8 cellular contexts compared by ENCODE assay signal in the genomic region with DNA sequence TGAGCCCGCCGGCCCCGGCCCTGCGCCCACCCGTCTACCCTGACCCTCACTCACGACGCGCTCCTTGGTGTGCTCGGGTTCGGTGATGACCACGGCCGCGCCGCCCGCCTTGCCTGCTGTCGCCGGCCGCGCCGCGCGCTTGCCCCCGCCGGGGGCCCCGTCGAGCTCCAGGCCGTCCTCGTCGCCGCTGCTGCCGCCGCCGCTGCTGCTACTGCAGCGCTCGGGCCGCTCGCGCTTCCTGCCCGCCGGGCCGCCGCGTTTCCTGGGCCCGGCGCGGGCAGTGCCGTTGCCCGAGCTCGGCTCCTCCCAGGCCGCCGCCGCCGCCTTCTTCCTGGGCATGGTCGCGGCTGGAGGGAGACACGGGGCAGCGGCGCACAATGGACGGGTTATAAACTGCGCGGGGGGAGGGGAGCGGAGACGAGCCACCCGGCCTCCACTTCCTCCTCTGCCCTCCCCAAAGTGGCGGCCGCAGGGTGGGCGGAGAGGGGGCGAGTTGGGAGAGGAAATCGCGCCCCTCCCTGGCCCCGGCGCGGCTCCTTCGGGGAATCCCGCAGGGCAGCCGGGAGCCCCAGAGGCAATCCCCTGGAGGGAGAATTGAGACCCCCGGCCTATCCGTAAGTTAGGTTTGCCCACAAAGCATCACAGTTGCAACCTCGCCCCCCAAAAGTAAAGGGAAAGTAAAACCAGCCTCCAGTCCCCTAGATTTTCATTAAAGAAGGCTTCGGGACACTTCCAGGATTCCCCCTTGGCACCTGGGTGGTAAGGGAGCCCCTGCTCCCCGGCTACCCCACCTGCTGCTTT. TPM values are rescaled to one million over a fixed set of nuclear protein-coding genes. Genes with fewer than 3 reads are reported as not detected.
DNase-seq lines count a peak whose midpoint lies in the region; ATAC-seq, FAIRE-seq and TF ChIP-seq lines count a peak whose summit lies in the region.

No MANE protein-coding gene starts in this region.

- H3K36me3 ChIP-seq in Peyer's patch, result no peaks in the 10 kb centered on the region

- ATAC-seq in A549, result peak; percentile 45 to 67
- ATAC-seq in HG03460 (IDR thresholded peaks at IDR 0.05; ENCODE audit: unreplicated experiment), result peak; percentile 48
- peak; percentile 52 for ATAC-seq in activated T-helper 17 cell treated with anti-CD3 and anti-CD28 coated beads, Interleukin-2, amount 50 U/mL, for 72 hours (replicated peaks)
- peak; percentile 68 for ATAC-seq in stimulated activated naive CD8-positive, alpha-beta T cell treated with anti-CD3 and anti-CD28 coated beads, Interleukin-15, amount 100 ng/mL, for 72 hours

- H3K9me3 ChIP-seq in A549 (no peaks in the 10 kb centered on the region), Peyer's patch (no peaks in the 10 kb centered on the region)

- H3K9me3 Mint-ChIP-seq in activated T-helper 17 cell treated with anti-CD3 and anti-CD28 coated beads, Interleukin-2, amount 50 U/mL, for 72 hours, result no peaks in the 10 kb centered on the region
- no peaks in the 10 kb centered on the region for H3K9me3 Mint-ChIP-seq in nephron
- no peaks in the 10 kb centered on the region for H3K9me3 Mint-ChIP-seq in stimulated activated naive CD8-positive, alpha-beta T cell treated with anti-CD3 and anti-CD28 coated beads, Interleukin-15, amount 100 ng/mL, for 72 hours

- no peaks in the 10 kb centered on the region for H3K27me3 ChIP-seq in Peyer's patch

- WGBS in A549 (ENCODE audit: missing lambda C conversion rate), result 0% methylated on average over 3 of the region's 81 CpGs

- no peak for TF ChIP-seq CTCF in A549 (IDR thresholded peaks at IDR 0.05)
- TF ChIP-seq CTCF in Peyer's patch (IDR thresholded peaks at IDR 0.05), result no peak
- no peak for TF ChIP-seq CTCF in fibroblast of pulmonary artery (IDR thresholded peaks at IDR 0.05; ENCODE audit: low read length, missing control alignments)
- TF ChIP-seq CTCF in nephron (IDR thresholded peaks at IDR 0.05; ENCODE audit: unreplicated experiment in 3 of 3), result no peak

- CTCF ChIA-PET in A549 (lab: Yijun Ruan, JAX), result interaction anchor here (0.6 to 2.6 kb wide), 6 partner anchors 9 to 449 kb away, joined by 3 to 11 read pairs (median 4); no protein-coding TSS in a partner anchor

- DNase-seq in A549 (ENCODE audit: low read depth in 1 of 2, low spot score in 1 of 2), result peak in 1 of 2 experiments; percentile 61
- DNase-seq in Peyer's patch, result peak; percentile 82 to 89 (median 87)
- DNase-seq in fibroblast of pulmonary artery (ENCODE audit: low read depth), result peak; percentile 52
- peak; percentile 89 to 91 for DNase-seq in stimulated activated naive CD8-positive, alpha-beta T cell treated with anti-CD3 and anti-CD28 coated beads, Interleukin-15, amount 100 ng/mL, for 72 hours

- TF ChIP-seq RAD21 in A549 (conservative IDR thresholded peaks at IDR 0.05 in 1 of 2, IDR thresholded peaks at IDR 0.05 in 1 of 2), result no peak

- TF ChIP-seq POLR2A in A549 (IDR thresholded peaks at IDR 0.05; ENCODE audit: low read length) (peak; percentile 15; the same call in 1 of the 2 replicates), GM18526 (IDR thresholded peaks at IDR 0.05; ENCODE audit: extremely low read depth, insufficient read length) (peak; percentile 60), Peyer's patch (IDR thresholded peaks at IDR 0.05) (peak in 1 of 2 donors; percentile 19)

- H3K4me1 ChIP-seq in A549, result peaks cover 45% of the 10 kb centered on the region
- H3K4me1 ChIP-seq in Peyer's patch, result peaks cover 0 to 18% (median 11%) of the 10 kb centered on the region in 4 donors

- H3K4me3 Mint-ChIP-seq in activated T-helper 17 cell treated with anti-CD3 and anti-CD28 coated beads, Interleukin-2, amount 50 U/mL, for 72 hours, result peak overlapping the region; percentile 88
- peak overlapping the region; percentile 91 to 98 (median 97) for H3K4me3 Mint-ChIP-seq in nephron
- peak overlapping the region; percentile 89 to 98 for H3K4me3 Mint-ChIP-seq in stimulated activated naive CD8-positive, alpha-beta T cell treated with anti-CD3 and anti-CD28 coated beads, Interleukin-15, amount 100 ng/mL, for 72 hours

- no peaks in the 10 kb centered on the region for H3K27me3 Mint-ChIP-seq in activated T-helper 17 cell treated with anti-CD3 and anti-CD28 coated beads, Interleukin-2, amount 50 U/mL, for 72 hours
- peaks cover 21% of the 10 kb centered on the region for H3K27me3 Mint-ChIP-seq in nephron (ENCODE audit: low read depth)
- H3K27me3 Mint-ChIP-seq in stimulated activated naive CD8-positive, alpha-beta T cell treated with anti-CD3 and anti-CD28 coated beads, Interleukin-15, amount 100 ng/mL, for 72 hours, result peaks cover 5% of the 10 kb centered on the region

- no peaks in the 10 kb centered on the region for H3K4me1 Mint-ChIP-seq in activated T-helper 17 cell treated with anti-CD3 and anti-CD28 coated beads, Interleukin-2, amount 50 U/mL, for 72 hours
- H3K4me1 Mint-ChIP-seq in nephron, result peaks cover 22% of the 10 kb centered on the region
- peaks cover 60% of the 10 kb centered on the region for H3K4me1 Mint-ChIP-seq in stimulated activated naive CD8-positive, alpha-beta T cell treated with anti-CD3 and anti-CD28 coated beads, Interleukin-15, amount 100 ng/mL, for 72 hours

- H3K27ac Mint-ChIP-seq in activated T-helper 17 cell treated with anti-CD3 and anti-CD28 coated beads, Interleukin-2, amount 50 U/mL, for 72 hours, result peak overlapping the region; percentile 91
- peak overlapping the region; percentile 93 to 98 (median 97) for H3K27ac Mint-ChIP-seq in nephron
- peak overlapping the region; percentile 96 to 100 for H3K27ac Mint-ChIP-seq in stimulated activated naive CD8-positive, alpha-beta T cell treated with anti-CD3 and anti-CD28 coated beads, Interleukin-15, amount 100 ng/mL, for 72 hours

- POLR2A ChIA-PET in A549 (lab: Yijun Ruan, JAX), result interaction anchor here (1.1 to 1.9 kb wide), 3 partner anchors 14 to 113 kb away, joined by 3 to 6 read pairs (median 3); no protein-coding TSS in a partner anchor

- no peak for TF ChIP-seq EP300 in A549 (IDR thresholded peaks at IDR 0.05)

- H3K4me3 ChIP-seq in A549 (peak overlapping the region; percentile 98), Peyer's patch (peak overlapping the region; percentile 65 to 96 (median 79)), fibroblast of pulmonary artery (replicated peaks; ENCODE audit: low read depth, low read length) (peak overlapping the region; percentile 87)

- H3K36me3 Mint-ChIP-seq in activated T-helper 17 cell treated with anti-CD3 and anti-CD28 coated beads, Interleukin-2, amount 50 U/mL, for 72 hours (ENCODE audit: low read depth), result peaks cover 49% of the 10 kb centered on the region
- H3K36me3 Mint-ChIP-seq in nephron (ENCODE audit: low read depth), result peaks cover 18% of the 10 kb centered on the region

- peak overlapping the region; percentile 97 to 99 for H3K27ac ChIP-seq in A549
- H3K27ac ChIP-seq in Peyer's patch, result peak overlapping the region; percentile 86 to 94 (median 90)

- no peak for FAIRE-seq in A549 (lab: Jason Lieb, UNC)

- H3K4me2 ChIP-seq in A549, result peak overlapping the region; percentile 94

TF ChIP-seq in A549, 52 proteins besides CTCF, POLR2A, EP300 and RAD21:
- TF ChIP-seq HOXA7 (CRISPR knock-in tag; IDR thresholded peaks at IDR 0.05), result no peak
- 0 out of 2 replicates have a peak, but pooled peaks have one; percentile 21 for TF ChIP-seq HOXB5 (CRISPR knock-in tag; IDR thresholded peaks at IDR 0.05)
- peak in 1 of 2 experiments; percentile 42; a peak in 3 of 5 replicates for TF ChIP-seq JUN (IDR thresholded peaks at IDR 0.05)
- no peak for TF ChIP-seq ZNF302 (CRISPR knock-in tag; IDR thresholded peaks at IDR 0.05)
- TF ChIP-seq TP53 (CRISPR knock-in tag; IDR thresholded peaks at IDR 0.05), result peak; percentile 25; the same call in 1 of the 2 replicates

RNA-seq across cellular contexts. Expression of a gene that starts 1.1 kb away (rescaled TPM):
- polyA plus RNA-seq in A549 (2011; rRNA removed) (58.3 and 60.9 TPM in 2 replicates), A549 (2017; fragmentation: RNase III; extraction: RNeasy Plus Mini Kit Qiagen cat#74134 plus additional on column Dnase treatment) (82.5 to 90.0 TPM (median 84.7 TPM) in 3 replicates)
- polyA plus RNA-seq in A549 (2012; cell fraction: cytosol; rRNA removed), result 70.9 and 80.5 TPM in 2 replicates
- 167 and 206 TPM in 2 replicates for polyA plus RNA-seq in A549 (2012; cell fraction: nucleus; rRNA removed)
- polyA minus RNA-seq in A549 (2011; rRNA and poly(A)+ RNA removed), result 52.3 and 73.8 TPM in 2 replicates
- total RNA-seq in Peyer's patch, result 10 to 100 TPM; 22.9 to 54.5 (median 34.9) TPM
- 100 to 1,000 TPM in 1 of 2 donors, 10 to 100 TPM in 1; 60.5 to 108 TPM for total RNA-seq in activated T-helper 17 cell treated with anti-CD3 and anti-CD28 coated beads, Interleukin-2, amount 50 U/mL, for 72 hours
